In genomic region chr22:42848941-42849340, GRCh38 we compare ENCODE assay signal across 30 cellular contexts. TPM values are rescaled to one million over a fixed set of nuclear protein-coding genes. Genes with fewer than 3 reads are reported as not detected.
DNase-seq lines count a peak whose midpoint lies in the region; ATAC-seq and TF ChIP-seq lines count a peak whose summit lies in the region.
"Had no signal": no experiment of that assay in that cellular context is flagged by ENCODE, and none has a peak within 500 bp of the region (broad histone marks: within the 10 kb centered on the region; RNA-seq: fewer than 3 reads in every experiment).

No MANE protein-coding gene starts in this region.

- H2AFZ ChIP-seq in GM23248 = no peak overlapping the region

- H3K27ac ChIP-seq in GM23248 = peak overlapping the region; percentile 51
- H3K27ac ChIP-seq: BLaER1, cardiac muscle cell, esophagus muscularis mucosa, gastrocnemius medialis, transverse colon had no signal

- H3K27ac Mint-ChIP-seq in T-helper 17 cell (peak overlapping the region; percentile 21), glutamatergic neuron (ENCODE audit: unreplicated experiment) (no peak overlapping the region), endothelial cell (ENCODE audit: unreplicated experiment) (no peak overlapping the region), chondrocyte (ENCODE audit: unreplicated experiment) (no peak overlapping the region)
- H3K27ac Mint-ChIP-seq: activated CD4-positive, alpha-beta T cell treated with anti-CD3 and anti-CD28 coated beads, Interleukin-2, amount 10 ng/mL, durations not matched to agents 7 days and 5 days; activated naive CD4-positive, alpha-beta T cell treated with anti-CD3 and anti-CD28 coated beads, Interleukin-2, amount 10 ng/mL, durations not matched to agents 7 days and 5 days; activated T-cell treated with anti-CD3 and anti-CD28 coated beads, Interleukin-2, amount 50 U/mL, for 72 hours; WTC11 had no signal

- no peaks in the 10 kb centered on the region for H3K27me3 ChIP-seq in GM23248 (replicated peaks; ENCODE audit: insufficient read depth)
- no peaks in the 10 kb centered on the region for H3K27me3 ChIP-seq in skeletal muscle satellite cell (ENCODE audit: control insufficient read depth, insufficient read depth, low read length)
- H3K27me3 ChIP-seq: BLaER1, cardiac muscle cell, esophagus muscularis mucosa, gastrocnemius medialis, transverse colon had no signal

- peaks cover 18% of the 10 kb centered on the region; the same call in 1 of the 2 replicates for H4K20me1 ChIP-seq in GM23248 (ENCODE audit: insufficient read depth)

- no peaks in the 10 kb centered on the region for H3K9me3 ChIP-seq in GM23248 (ENCODE audit: low read depth)
- H3K9me3 ChIP-seq in T-helper 17 cell (ENCODE audit: control insufficient read depth, low read length, poor library complexity, severe bottlenecking) = no peaks in the 10 kb centered on the region
- no peaks in the 10 kb centered on the region for H3K9me3 ChIP-seq in skeletal muscle satellite cell (replicated peaks; ENCODE audit: low read length)
- H3K9me3 ChIP-seq: BLaER1, esophagus muscularis mucosa, gastrocnemius medialis, transverse colon had no signal

- H3K9me3 Mint-ChIP-seq in glutamatergic neuron (ENCODE audit: unreplicated experiment) (peaks cover 2% of the 10 kb centered on the region), endothelial cell (ENCODE audit: unreplicated experiment) (no peaks in the 10 kb centered on the region), chondrocyte (ENCODE audit: low read depth) (no peaks in the 10 kb centered on the region)
- H3K9me3 Mint-ChIP-seq: activated CD4-positive, alpha-beta T cell treated with anti-CD3 and anti-CD28 coated beads, Interleukin-2, amount 10 ng/mL, durations not matched to agents 7 days and 5 days; activated naive CD4-positive, alpha-beta T cell treated with anti-CD3 and anti-CD28 coated beads, Interleukin-2, amount 10 ng/mL, durations not matched to agents 7 days and 5 days; immature natural killer cell; WTC11 had no signal

- peaks cover 96% of the 10 kb centered on the region for H3K79me2 ChIP-seq in GM23248 (ENCODE audit: insufficient read depth)

- H3K4me1 ChIP-seq in GM23248 (ENCODE audit: insufficient read depth) (peaks cover 28% of the 10 kb centered on the region), skeletal muscle satellite cell (ENCODE audit: control insufficient read depth, insufficient read depth, low read length) (peaks cover 29% of the 10 kb centered on the region)

- WGBS in GM23248 (ENCODE audit: low coverage in 1 of 2, low lambda C conversion rate in 2 of 2, missing lambda C conversion rate in 2 of 2), 2 experiments = 42 to 73% methylated on average over 1 of the region's 1 CpG

- peaks cover 20% of the 10 kb centered on the region for H3K4me1 Mint-ChIP-seq in T-helper 17 cell
- no peaks in the 10 kb centered on the region for H3K4me1 Mint-ChIP-seq in glutamatergic neuron (ENCODE audit: low read depth, unreplicated experiment)
- no peaks in the 10 kb centered on the region for H3K4me1 Mint-ChIP-seq in endothelial cell (ENCODE audit: unreplicated experiment)
- H3K4me1 Mint-ChIP-seq in chondrocyte (ENCODE audit: low read depth) = peaks cover 27% of the 10 kb centered on the region
- H3K4me1 Mint-ChIP-seq: WTC11 had no signal

- H3K4me3 ChIP-seq in GM23248 (no peak overlapping the region), skeletal muscle satellite cell (ENCODE audit: low read length) (no peak overlapping the region)
- H3K4me3 ChIP-seq: BLaER1, cardiac muscle cell, esophagus muscularis mucosa, gastrocnemius medialis, transverse colon had no signal

- DNase-seq in GM23248 (peak; percentile 51), T-helper 17 cell (no peak), glutamatergic neuron (no peak), endothelial cell (ENCODE audit: low spot score) (no peak), NCI-H345 (lab: John Stamatoyannopoulos, UW) (no peak), chondrocyte (ENCODE audit: low spot score) (no peak)
- DNase-seq: activated CD4-positive, alpha-beta T cell treated with anti-CD3 and anti-CD28 coated beads, Interleukin-2, amount 10 ng/mL, durations not matched to agents 7 days and 5 days; activated naive CD4-positive, alpha-beta T cell treated with anti-CD3 and anti-CD28 coated beads, Interleukin-2, amount 10 ng/mL, durations not matched to agents 7 days and 5 days; activated T-cell treated with anti-CD3 and anti-CD28 coated beads, Interleukin-2, amount 50 U/mL, for 72 hours; amygdala; cortex of kidney; gastrocnemius medialis; GF-D8; hypothalamus; immature natural killer cell; KBM-7; naive thymus-derived CD4-positive, alpha-beta T cell; NCI-H146; NCI-H2107; NCI-H510A treated with DMSO at 0.1 percent for 48 hours; SHP77; stimulated activated CD4-positive, alpha-beta T cell treated with anti-CD3 and anti-CD28 coated beads, Interleukin-2, amount 100 ng/mL, for 24 hours; T1000; transverse colon had no signal

- H3K4me3 Mint-ChIP-seq in T-helper 17 cell (no peak overlapping the region), glutamatergic neuron (ENCODE audit: unreplicated experiment) (peak overlapping the region; percentile 18), endothelial cell (ENCODE audit: unreplicated experiment) (no peak overlapping the region), chondrocyte (ENCODE audit: unreplicated experiment) (no peak overlapping the region)
- H3K4me3 Mint-ChIP-seq: activated CD4-positive, alpha-beta T cell treated with anti-CD3 and anti-CD28 coated beads, Interleukin-2, amount 10 ng/mL, durations not matched to agents 7 days and 5 days; activated naive CD4-positive, alpha-beta T cell treated with anti-CD3 and anti-CD28 coated beads, Interleukin-2, amount 10 ng/mL, durations not matched to agents 7 days and 5 days; activated T-cell treated with anti-CD3 and anti-CD28 coated beads, Interleukin-2, amount 50 U/mL, for 72 hours; immature natural killer cell; naive thymus-derived CD4-positive, alpha-beta T cell; WTC11 had no signal

- no peaks in the 10 kb centered on the region for H3K27me3 Mint-ChIP-seq in T-helper 17 cell
- H3K27me3 Mint-ChIP-seq in glutamatergic neuron (ENCODE audit: unreplicated experiment) = no peaks in the 10 kb centered on the region
- H3K27me3 Mint-ChIP-seq in endothelial cell (ENCODE audit: unreplicated experiment) = no peaks in the 10 kb centered on the region
- no peaks in the 10 kb centered on the region for H3K27me3 Mint-ChIP-seq in chondrocyte (ENCODE audit: low read depth)
- H3K27me3 Mint-ChIP-seq: activated CD4-positive, alpha-beta T cell treated with anti-CD3 and anti-CD28 coated beads, Interleukin-2, amount 10 ng/mL, durations not matched to agents 7 days and 5 days; activated naive CD4-positive, alpha-beta T cell treated with anti-CD3 and anti-CD28 coated beads, Interleukin-2, amount 10 ng/mL, durations not matched to agents 7 days and 5 days; naive thymus-derived CD4-positive, alpha-beta T cell had no signal

- H3K9me2 ChIP-seq in GM23248 (ENCODE audit: insufficient read depth) = no peaks in the 10 kb centered on the region

- H3K36me3 Mint-ChIP-seq in T-helper 17 cell (ENCODE audit: low read depth) (peaks cover 5% of the 10 kb centered on the region), glutamatergic neuron (ENCODE audit: unreplicated experiment) (peaks cover 4% of the 10 kb centered on the region), endothelial cell (ENCODE audit: low read depth, unreplicated experiment) (peaks cover 23% of the 10 kb centered on the region), chondrocyte (ENCODE audit: low read depth) (peaks cover 15% of the 10 kb centered on the region)
- H3K36me3 Mint-ChIP-seq: WTC11 had no signal

- in situ Hi-C loops in GM23248 (cut with MboI) = no loop called here

- peaks cover 33% of the 10 kb centered on the region for H3F3A ChIP-seq in GM23248 (ENCODE audit: insufficient read depth)

- no peak for TF ChIP-seq CTCF in glutamatergic neuron (IDR thresholded peaks at IDR 0.05; ENCODE audit: partially characterized antibody, unreplicated experiment)
- no peak for TF ChIP-seq CTCF in endothelial cell (IDR thresholded peaks at IDR 0.05; ENCODE audit: unreplicated experiment)
- TF ChIP-seq CTCF in chondrocyte (IDR thresholded peaks at IDR 0.05) = no peak

- H3K9ac ChIP-seq in GM23248 = no peak overlapping the region
- no peak overlapping the region for H3K9ac ChIP-seq in skeletal muscle satellite cell (ENCODE audit: low read depth, low read length)
- H3K9ac ChIP-seq: BLaER1 had no signal

- no peak for ATAC-seq in T-helper 17 cell
- ATAC-seq: activated T-cell treated with anti-CD3 and anti-CD28 coated beads, Interleukin-2, amount 50 U/mL, for 72 hours; left lobe of liver; naive thymus-derived CD4-positive, alpha-beta T cell; WTC11 had no signal

- H3K4me2 ChIP-seq in GM23248 (ENCODE audit: unreplicated experiment) = peak overlapping the region; percentile 25
- H3K4me2 ChIP-seq in skeletal muscle satellite cell (ENCODE audit: low read length) = peak overlapping the region; percentile 36
- H3K4me2 ChIP-seq: BLaER1 had no signal

- H3K36me3 ChIP-seq in GM23248 (ENCODE audit: low read depth) (peaks cover 20% of the 10 kb centered on the region; the same call in 1 of the 2 replicates), skeletal muscle satellite cell (ENCODE audit: insufficient read depth, low read length) (peaks cover 30% of the 10 kb centered on the region)

RNA-seq across cellular contexts. Expression of gene ARFGAP3, which starts 8.1 kb away (rescaled TPM):
- total RNA-seq in GM23248 (2014; rRNA removed; shearing (Covaris generic)) = 83.2 and 96.8 TPM in 2 replicates
- polyA plus RNA-seq in GM23248 (2016; fragmentation: Nextera tagmentation; extraction: Ambion mirVana) = 79.7 and 81.5 TPM in 2 replicates
- 10 to 100 TPM; 32.1 to 39.7 TPM for total RNA-seq in T-helper 17 cell
- total RNA-seq in glutamatergic neuron (ENCODE audit: unreplicated experiment) = 18.4 TPM
- total RNA-seq in skeletal muscle satellite cell (2012; rRNA removed) = 45.2 and 59.3 TPM in 2 replicates
- 29.8 TPM for total RNA-seq in endothelial cell (ENCODE audit: unreplicated experiment)
- total RNA-seq in chondrocyte = 79.6 to 88.1 TPM (median 80.8 TPM) in 3 replicates
